ENCODE assay signal across 11 cellular contexts in the genomic region with DNA sequence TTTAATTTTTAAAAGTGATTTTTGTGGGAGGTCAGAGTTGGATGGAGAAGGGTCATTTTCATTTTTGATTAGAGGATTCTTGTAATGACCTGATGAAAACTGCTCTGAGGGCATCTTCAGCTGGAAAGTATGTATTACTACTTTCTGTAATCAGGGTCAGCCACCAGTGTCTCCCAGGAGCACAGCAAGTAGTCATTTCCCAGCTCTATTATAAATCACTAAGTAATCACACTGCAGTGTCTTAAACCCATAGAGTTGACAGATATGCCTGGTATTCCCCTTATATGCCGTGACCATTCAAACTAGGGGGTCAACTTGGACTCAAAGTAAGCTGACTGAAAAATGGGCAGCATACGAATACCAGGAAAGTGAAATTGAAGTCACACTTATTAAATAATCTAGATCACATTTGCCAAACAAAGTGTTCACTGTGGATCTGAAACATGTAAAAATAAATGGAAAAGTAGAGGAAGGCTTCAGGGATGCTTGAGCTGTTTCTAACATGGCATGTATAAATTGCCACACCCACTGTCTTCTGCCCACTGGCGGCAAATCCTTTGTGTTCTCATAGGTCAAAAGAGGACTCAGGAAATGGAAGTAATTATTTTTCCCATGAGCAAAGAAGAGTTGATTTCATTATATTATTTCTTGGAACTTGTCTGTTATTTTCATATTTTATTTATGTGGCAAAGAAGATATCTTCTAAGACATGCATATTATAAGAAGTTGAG.
DNase-seq lines count a peak whose midpoint lies in the region; ATAC-seq and TF ChIP-seq lines count a peak whose summit lies in the region.
"Had no signal": no experiment of that assay in that cellular context is flagged by ENCODE, and none has a peak within 500 bp of the region (broad histone marks: within the 10 kb centered on the region; RNA-seq: fewer than 3 reads in every experiment).

No MANE protein-coding gene starts in this region.

- H3K27ac ChIP-seq in suprapubic skin (peak overlapping the region; percentile 36), RWPE1 (no peak overlapping the region)
- H3K27ac ChIP-seq: lower lobe of right lung had no signal

- peaks cover 5% of the 10 kb centered on the region for H3K9me3 Mint-ChIP-seq in activated CD4-positive, alpha-beta memory T cell treated with anti-CD3 and anti-CD28 coated beads for 36 hours
- H3K9me3 Mint-ChIP-seq in activated CD4-positive, alpha-beta memory T cell treated with anti-CD3 and anti-CD28 coated beads, Interleukin-2, amount 10 ng/mL, durations not matched to agents 7 days and 5 days, result no peaks in the 10 kb centered on the region
- no peaks in the 10 kb centered on the region for H3K9me3 Mint-ChIP-seq in T-helper 2 cell treated with Interferon-gamma antibody and Interleukin-4, amounts not matched to agents 5 μg/mL and 100 μg/mL, for 36 hours

- 40% methylated on average over 3 of the region's 3 CpGs for WGBS in suprapubic skin

- H3K4me3 Mint-ChIP-seq in activated CD4-positive, alpha-beta memory T cell treated with anti-CD3 and anti-CD28 coated beads for 36 hours, result no peak overlapping the region
- H3K4me3 Mint-ChIP-seq in activated CD4-positive, alpha-beta memory T cell treated with anti-CD3 and anti-CD28 coated beads, Interleukin-2, amount 10 ng/mL, durations not matched to agents 7 days and 5 days, result no peak overlapping the region
- H3K4me3 Mint-ChIP-seq in T-helper 2 cell treated with Interferon-gamma antibody and Interleukin-4, amounts not matched to agents 5 μg/mL and 100 μg/mL, for 36 hours, result no peak overlapping the region

- ATAC-seq in HG03196 (IDR thresholded peaks at IDR 0.05; ENCODE audit: unreplicated experiment), result peak; percentile 33

- no peak for TF ChIP-seq EP300 in suprapubic skin (IDR thresholded peaks at IDR 0.05)

- H3K9me3 ChIP-seq in suprapubic skin, result no peaks in the 10 kb centered on the region
- H3K9me3 ChIP-seq: lower lobe of right lung, thyroid gland had no signal

- H3K27me3 ChIP-seq in suprapubic skin, result no peaks in the 10 kb centered on the region
- H3K27me3 ChIP-seq: thyroid gland had no signal

- peaks cover 35% of the 10 kb centered on the region for H3K36me3 Mint-ChIP-seq in activated CD4-positive, alpha-beta memory T cell treated with anti-CD3 and anti-CD28 coated beads for 36 hours
- H3K36me3 Mint-ChIP-seq in activated CD4-positive, alpha-beta memory T cell treated with anti-CD3 and anti-CD28 coated beads, Interleukin-2, amount 10 ng/mL, durations not matched to agents 7 days and 5 days (ENCODE audit: low read depth), result peaks cover 58% of the 10 kb centered on the region
- H3K36me3 Mint-ChIP-seq in T-helper 2 cell treated with Interferon-gamma antibody and Interleukin-4, amounts not matched to agents 5 μg/mL and 100 μg/mL, for 36 hours (ENCODE audit: low read depth), result peaks cover 51% of the 10 kb centered on the region

- DNase-seq in activated CD4-positive, alpha-beta memory T cell treated with anti-CD3 and anti-CD28 coated beads for 36 hours, result no peak
- DNase-seq in activated CD4-positive, alpha-beta memory T cell treated with anti-CD3 and anti-CD28 coated beads, Interleukin-2, amount 10 ng/mL, durations not matched to agents 7 days and 5 days, result no peak
- peak; percentile 25 for DNase-seq in fibroblast of the aortic adventitia (ENCODE audit: low read depth)
- no peak for DNase-seq in suprapubic skin (ENCODE audit: low spot score in 2 of 2)
- DNase-seq in T-helper 2 cell treated with Interferon-gamma antibody and Interleukin-4, amounts not matched to agents 5 μg/mL and 100 μg/mL, for 36 hours (ENCODE audit: low spot score), result no peak
- no peak for DNase-seq in NCI-H524 (lab: John Stamatoyannopoulos, UW)
- DNase-seq in RWPE1 (ENCODE audit: low spot score), result no peak
- DNase-seq: lower lobe of right lung, NCI-H1417, thyroid gland had no signal

- TF ChIP-seq CTCF in fibroblast of the aortic adventitia (IDR thresholded peaks at IDR 0.05; ENCODE audit: insufficient read depth, low read length) (no peak), suprapubic skin (IDR thresholded peaks at IDR 0.05) (no peak), RWPE1 (conservative IDR thresholded peaks at IDR 0.05; ENCODE audit: low read depth) (no peak)

- peaks cover 10% of the 10 kb centered on the region for H3K36me3 ChIP-seq in suprapubic skin
- H3K36me3 ChIP-seq: thyroid gland had no signal

- CTCF ChIA-PET in activated CD4-positive, alpha-beta memory T cell treated with anti-CD3 and anti-CD28 coated beads for 36 hours (lab: Charles Lee), result no interaction called here
- CTCF ChIA-PET in activated CD4-positive, alpha-beta memory T cell treated with anti-CD3 and anti-CD28 coated beads, Interleukin-2, amount 10 ng/mL, durations not matched to agents 7 days and 5 days (lab: Charles Lee), result interaction anchor here (1.0 kb wide), 1 partner anchor 10 kb away, joined by 3 read pairs; no protein-coding TSS in a partner anchor
- CTCF ChIA-PET in RWPE1 (lab: Yijun Ruan, JAX), result no interaction called here

- peaks cover 21% of the 10 kb centered on the region for H3K4me1 ChIP-seq in suprapubic skin

- POLR2A ChIA-PET in activated CD4-positive, alpha-beta memory T cell treated with anti-CD3 and anti-CD28 coated beads for 36 hours (lab: Charles Lee), result no interaction called here
- POLR2A ChIA-PET in activated CD4-positive, alpha-beta memory T cell treated with anti-CD3 and anti-CD28 coated beads, Interleukin-2, amount 10 ng/mL, durations not matched to agents 7 days and 5 days (lab: Charles Lee), result interaction anchor here (1.5 kb wide), 1 partner anchor 10 kb away, joined by 3 read pairs; no protein-coding TSS in a partner anchor
- POLR2A ChIA-PET in RWPE1 (lab: Yijun Ruan, JAX; ENCODE audit: low non-redundant PET), result no interaction called here

- peak overlapping the region; percentile 11 for H3K27ac Mint-ChIP-seq in activated CD4-positive, alpha-beta memory T cell treated with anti-CD3 and anti-CD28 coated beads for 36 hours
- H3K27ac Mint-ChIP-seq in activated CD4-positive, alpha-beta memory T cell treated with anti-CD3 and anti-CD28 coated beads, Interleukin-2, amount 10 ng/mL, durations not matched to agents 7 days and 5 days, result no peak overlapping the region
- H3K27ac Mint-ChIP-seq in T-helper 2 cell treated with Interferon-gamma antibody and Interleukin-4, amounts not matched to agents 5 μg/mL and 100 μg/mL, for 36 hours, result no peak overlapping the region

- H3K4me1 Mint-ChIP-seq in activated CD4-positive, alpha-beta memory T cell treated with anti-CD3 and anti-CD28 coated beads for 36 hours (ENCODE audit: low read depth), result peaks cover 82% of the 10 kb centered on the region
- peaks cover 51% of the 10 kb centered on the region for H3K4me1 Mint-ChIP-seq in activated CD4-positive, alpha-beta memory T cell treated with anti-CD3 and anti-CD28 coated beads, Interleukin-2, amount 10 ng/mL, durations not matched to agents 7 days and 5 days
- H3K4me1 Mint-ChIP-seq in T-helper 2 cell treated with Interferon-gamma antibody and Interleukin-4, amounts not matched to agents 5 μg/mL and 100 μg/mL, for 36 hours (ENCODE audit: low read depth), result peaks cover 38% of the 10 kb centered on the region

- intact Hi-C loops in activated CD4-positive, alpha-beta memory T cell treated with anti-CD3 and anti-CD28 coated beads for 36 hours (cut with micrococcal nuclease), result loop anchor here (2.0 kb wide), 1 partner anchor 14 kb away; no protein-coding TSS in a partner anchor

- no peak overlapping the region for H3K4me3 ChIP-seq in fibroblast of the aortic adventitia (ENCODE audit: low read depth, low read length)
- H3K4me3 ChIP-seq in suprapubic skin, result no peak overlapping the region
- H3K4me3 ChIP-seq: lower lobe of right lung, thyroid gland had no signal

- H3K27me3 Mint-ChIP-seq in activated CD4-positive, alpha-beta memory T cell treated with anti-CD3 and anti-CD28 coated beads for 36 hours, result no peaks in the 10 kb centered on the region
- no peaks in the 10 kb centered on the region for H3K27me3 Mint-ChIP-seq in activated CD4-positive, alpha-beta memory T cell treated with anti-CD3 and anti-CD28 coated beads, Interleukin-2, amount 10 ng/mL, durations not matched to agents 7 days and 5 days
- no peaks in the 10 kb centered on the region for H3K27me3 Mint-ChIP-seq in T-helper 2 cell treated with Interferon-gamma antibody and Interleukin-4, amounts not matched to agents 5 μg/mL and 100 μg/mL, for 36 hours (ENCODE audit: low read depth)

- TF ChIP-seq POLR2A in suprapubic skin (IDR thresholded peaks at IDR 0.05), result no peak
